In the genomic region with DNA sequence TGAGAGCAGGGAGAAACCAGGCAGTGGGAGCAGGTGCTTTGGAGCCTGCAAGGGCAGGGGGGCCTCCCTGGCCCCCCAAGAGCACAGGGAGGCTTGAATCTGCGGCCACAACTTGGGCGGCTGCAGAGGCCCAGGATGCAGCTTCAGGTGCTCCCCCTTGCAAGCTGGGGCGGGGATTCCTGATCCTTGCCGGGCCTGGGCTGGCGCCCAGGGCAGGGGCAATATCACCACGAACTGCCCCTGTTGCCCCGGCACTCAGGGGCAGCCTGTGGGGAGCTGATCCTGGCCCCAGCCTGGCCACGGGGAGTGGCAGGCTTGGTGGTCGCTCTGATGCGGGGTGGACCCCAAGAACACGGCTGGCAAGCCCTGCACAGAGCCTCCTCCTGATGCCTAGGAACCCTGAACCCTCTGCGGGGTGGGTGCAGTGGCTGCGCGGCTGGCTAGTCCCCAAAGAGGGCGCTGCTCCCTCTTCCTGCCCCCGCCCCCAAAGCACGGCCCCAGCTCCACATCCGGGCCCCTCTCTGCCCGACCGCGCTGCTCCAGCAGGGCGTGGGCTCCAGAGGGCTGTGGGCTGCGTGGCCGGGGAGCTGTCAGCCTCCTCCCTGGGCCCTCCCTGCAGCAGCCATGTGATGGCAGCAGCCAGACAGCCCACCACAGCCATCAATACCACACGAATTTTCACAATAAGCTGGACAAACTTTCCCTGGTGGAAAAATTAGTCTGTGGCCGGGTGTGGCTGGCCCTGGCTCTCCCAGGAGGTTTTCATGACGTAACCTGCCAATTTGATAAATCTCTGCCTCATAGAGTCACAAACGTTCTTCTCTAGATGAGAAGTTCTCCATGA, we compare ENCODE assay signal across 1 cellular context.
TF ChIP-seq lines count a peak whose summit lies in the region.

No MANE protein-coding gene starts in this region.

TF ChIP-seq in SK-N-SH treated with all-trans-retinoic acid at 6 μM for 48 hours, 23 proteins besides CTCF, POLR2A, EP300 and RAD21 (continued from another document):
- TF ChIP-seq, protein P1, sequence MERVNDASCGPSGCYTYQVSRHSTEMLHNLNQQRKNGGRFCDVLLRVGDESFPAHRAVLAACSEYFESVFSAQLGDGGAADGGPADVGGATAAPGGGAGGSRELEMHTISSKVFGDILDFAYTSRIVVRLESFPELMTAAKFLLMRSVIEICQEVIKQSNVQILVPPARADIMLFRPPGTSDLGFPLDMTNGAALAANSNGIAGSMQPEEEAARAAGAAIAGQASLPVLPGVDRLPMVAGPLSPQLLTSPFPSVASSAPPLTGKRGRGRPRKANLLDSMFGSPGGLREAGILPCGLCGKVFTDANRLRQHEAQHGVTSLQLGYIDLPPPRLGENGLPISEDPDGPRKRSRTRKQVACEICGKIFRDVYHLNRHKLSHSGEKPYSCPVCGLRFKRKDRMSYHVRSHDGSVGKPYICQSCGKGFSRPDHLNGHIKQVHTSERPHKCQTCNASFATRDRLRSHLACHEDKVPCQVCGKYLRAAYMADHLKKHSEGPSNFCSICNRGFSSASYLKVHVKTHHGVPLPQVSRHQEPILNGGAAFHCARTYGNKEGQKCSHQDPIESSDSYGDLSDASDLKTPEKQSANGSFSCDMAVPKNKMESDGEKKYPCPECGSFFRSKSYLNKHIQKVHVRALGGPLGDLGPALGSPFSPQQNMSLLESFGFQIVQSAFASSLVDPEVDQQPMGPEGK (CRISPR knock-in tag; IDR thresholded peaks at IDR 0.05; ENCODE audit: borderline replicate concordance), result no peak
TF ChIP-seq in SK-N-SH treated with all-trans-retinoic acid at 6 μM for 48 hours: peak in this region for 0.
